In genomic region chr21:43950481-43950880, GRCh38 we compare ENCODE assay signal across 27 cellular contexts.
"Had no signal": no experiment of that assay in that cellular context is flagged by ENCODE, and none has a peak within 500 bp of the region (broad histone marks: within the 10 kb centered on the region; RNA-seq: fewer than 3 reads in every experiment).

No MANE protein-coding gene starts in this region.

- H3K27me3 ChIP-seq: dorsolateral prefrontal cortex, esophagus muscularis mucosa, foreskin keratinocyte, gastroesophageal sphincter, hepatocyte had no signal

- H3K27ac Mint-ChIP-seq: immature natural killer cell, mesothelial cell of epicardium had no signal

- H3K4me2 ChIP-seq: hepatocyte had no signal

- H3K4me3 ChIP-seq: coronary artery, dorsolateral prefrontal cortex, esophagus muscularis mucosa, gastroesophageal sphincter, hepatocyte, lower lobe of right lung, mucosa of descending colon had no signal

- DNase-seq: dermis blood vessel endothelial cell; dorsolateral prefrontal cortex; effector CD4-positive, alpha-beta T cell; effector memory CD4-positive, alpha-beta T cell; foreskin keratinocyte; head of caudate nucleus; hypothalamus; immature natural killer cell; islet precursor cell; kidney; kidney glomerular epithelial cell; left colon; left ventricle myocardium superior; lower lobe of right lung; mesenchymal stem cell; mucosa of descending colon; naive B cell; naive thymus-derived CD8-positive, alpha-beta T cell had no signal

- H3K27ac ChIP-seq: coronary artery, dorsolateral prefrontal cortex, esophagus muscularis mucosa, foreskin keratinocyte, gastroesophageal sphincter, hepatocyte, lower lobe of right lung had no signal

- H2AFZ ChIP-seq: hepatocyte had no signal

- ATAC-seq: foreskin keratinocyte, gastroesophageal sphincter, left colon, left lobe of liver, left ventricle myocardium superior, lower lobe of right lung, mucosa of descending colon had no signal

- H3K9me3 Mint-ChIP-seq: mesothelial cell of epicardium had no signal

- FAIRE-seq: colon, endothelial cell of umbilical vein, frontal cortex, kidney had no signal

- H3K4me3 Mint-ChIP-seq: immature natural killer cell, mesothelial cell of epicardium had no signal

- H3K27me3 Mint-ChIP-seq: naive B cell; naive thymus-derived CD8-positive, alpha-beta T cell had no signal

- H3K4me1 ChIP-seq: foreskin keratinocyte, lower lobe of right lung had no signal
